14 cellular contexts compared by ENCODE assay signal in the genomic region with DNA sequence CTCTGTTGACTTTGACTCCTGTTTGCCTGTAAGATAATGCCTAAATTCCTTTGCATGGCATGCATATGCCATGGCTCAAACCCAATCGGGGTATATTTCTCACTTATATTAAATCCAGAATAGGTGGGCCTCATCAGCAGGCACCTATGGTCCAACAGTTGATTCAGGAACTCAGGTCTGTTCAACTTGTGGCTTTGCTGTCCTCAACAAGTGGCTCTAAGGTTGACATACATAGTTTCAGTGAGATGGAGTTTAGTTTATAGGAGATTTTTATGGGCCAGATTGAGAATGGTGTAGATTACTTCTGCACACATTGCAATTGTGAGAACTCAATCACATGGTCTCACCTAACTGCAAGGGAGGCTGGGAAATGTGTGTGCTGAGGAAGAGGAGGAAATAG. TPM values are rescaled to one million over a fixed set of nuclear protein-coding genes. Genes with fewer than 3 reads are reported as not detected.
DNase-seq lines count a peak whose midpoint lies in the region; ATAC-seq and TF ChIP-seq lines count a peak whose summit lies in the region.
"Had no signal": no experiment of that assay in that cellular context is flagged by ENCODE, and none has a peak within 500 bp of the region (broad histone marks: within the 10 kb centered on the region; RNA-seq: fewer than 3 reads in every experiment).

No MANE protein-coding gene starts in this region.

- H3K79me2 ChIP-seq in DND-41 (ENCODE audit: insufficient read depth, low read length) (peaks cover 31% of the 10 kb centered on the region), OCI-LY7 (ENCODE audit: insufficient read depth, low read depth, low read length) (no peaks in the 10 kb centered on the region)

- H3K36me3 ChIP-seq in DND-41 (ENCODE audit: insufficient read depth, low read length), result no peaks in the 10 kb centered on the region
- H3K36me3 ChIP-seq in OCI-LY7 (ENCODE audit: insufficient read depth, low read length), result no peaks in the 10 kb centered on the region

- no peaks in the 10 kb centered on the region for H3K9me2 ChIP-seq in OCI-LY7 (ENCODE audit: insufficient read depth, low read length)

- no peaks in the 10 kb centered on the region for H3K27me3 ChIP-seq in CD4-positive, alpha-beta T cell (ENCODE audit: control insufficient read depth, insufficient read depth, low read length)
- no peaks in the 10 kb centered on the region for H3K27me3 ChIP-seq in DND-41 (ENCODE audit: insufficient read depth, low read length, poor library complexity)

- no peaks in the 10 kb centered on the region for H3K36me3 Mint-ChIP-seq in CD4-positive, alpha-beta T cell (ENCODE audit: low read depth)
- no peaks in the 10 kb centered on the region for H3K36me3 Mint-ChIP-seq in naive thymus-derived CD8-positive, alpha-beta T cell
- H3K36me3 Mint-ChIP-seq: CD4-positive, CD25-positive, alpha-beta regulatory T cell had no signal

- CTCF ChIA-PET in CD4-positive, alpha-beta T cell (lab: Charles Lee), result no interaction called here
- CTCF ChIA-PET in OCI-LY7 (lab: Charles Lee; ENCODE audit: unreplicated experiment), result no interaction called here

- peaks cover 49% of the 10 kb centered on the region for H3K4me1 ChIP-seq in DND-41 (ENCODE audit: insufficient read depth, low read length)
- no peaks in the 10 kb centered on the region for H3K4me1 ChIP-seq in OCI-LY7 (ENCODE audit: insufficient read depth, low read length, poor library complexity, severe bottlenecking)

- H3K27me3 Mint-ChIP-seq in CD4-positive, alpha-beta T cell, result no peaks in the 10 kb centered on the region
- no peaks in the 10 kb centered on the region for H3K27me3 Mint-ChIP-seq in naive thymus-derived CD8-positive, alpha-beta T cell
- H3K27me3 Mint-ChIP-seq: CD4-positive, CD25-positive, alpha-beta regulatory T cell had no signal

- no peak for DNase-seq in CD4-positive, alpha-beta T cell
- DNase-seq in DND-41 (no peak), OCI-LY7 (ENCODE audit: low spot score) (no peak), activated T-cell treated with anti-CD3 and anti-CD28 coated beads for 4 hours (no peak), CD1c-positive myeloid dendritic cell (ENCODE audit: extremely low spot score) (no peak)
- DNase-seq in naive thymus-derived CD8-positive, alpha-beta T cell, result no peak
- DNase-seq: CD4-positive, CD25-positive, alpha-beta regulatory T cell; DMS79; EL; HCEC 1CT; IMR-90; KBM-7 had no signal

- no TSS peak for BruUV-seq in OCI-LY7 (replicated peaks; lab: Mats Ljungman, UMichigan)

- peaks cover 47% of the 10 kb centered on the region for H3K4me1 Mint-ChIP-seq in CD4-positive, alpha-beta T cell (ENCODE audit: low read depth)
- peaks cover 26 to 49% (median 42%) of the 10 kb centered on the region in 4 donors for H3K4me1 Mint-ChIP-seq in naive thymus-derived CD8-positive, alpha-beta T cell

- H3K4me2 ChIP-seq in DND-41 (ENCODE audit: insufficient read depth, low read length), result no peak overlapping the region
- no peak overlapping the region for H3K4me2 ChIP-seq in OCI-LY7 (ENCODE audit: low read length)
- H3K4me2 ChIP-seq: A549 had no signal

- no peak overlapping the region for H3K4me3 ChIP-seq in DND-41 (ENCODE audit: low read depth in 1 of 2, low read length in 2 of 2)
- H3K4me3 ChIP-seq in OCI-LY7 (ENCODE audit: low read depth, low read length, poor library complexity, severe bottlenecking), result no peak overlapping the region
- H3K4me3 ChIP-seq: A549 had no signal

- no peak overlapping the region for H3K9ac ChIP-seq in DND-41 (ENCODE audit: low read depth, low read length)

- no peak for ATAC-seq in CD4-positive, alpha-beta T cell (ENCODE audit: poor library complexity)
- ATAC-seq in DND-41 (ENCODE audit: insufficient read depth, low read depth), result no peak
- ATAC-seq in naive thymus-derived CD8-positive, alpha-beta T cell, result no peak
- ATAC-seq in GM18870 (IDR thresholded peaks at IDR 0.05; ENCODE audit: unreplicated experiment), result no peak
- ATAC-seq: A549 had no signal

- H3K27ac Mint-ChIP-seq in CD4-positive, alpha-beta T cell, result peak overlapping the region; percentile 4
- H3K27ac Mint-ChIP-seq in naive thymus-derived CD8-positive, alpha-beta T cell, result peak overlapping the region in 8 of 10 donors; percentile 4 to 51 (median 40)

- no peaks in the 10 kb centered on the region for H3K9me3 Mint-ChIP-seq in CD4-positive, alpha-beta T cell
- peaks cover 0 to 4% (median 0%) of the 10 kb centered on the region in 9 donors for H3K9me3 Mint-ChIP-seq in naive thymus-derived CD8-positive, alpha-beta T cell

- H4K20me1 ChIP-seq in DND-41 (ENCODE audit: insufficient read depth, low read length), result no peaks in the 10 kb centered on the region
- no peaks in the 10 kb centered on the region for H4K20me1 ChIP-seq in OCI-LY7 (ENCODE audit: insufficient read depth, low read length)

- TF ChIP-seq CTCF in CD4-positive, alpha-beta T cell (IDR thresholded peaks at IDR 0.05), result no peak
- no peak for TF ChIP-seq CTCF in DND-41 (IDR thresholded peaks at IDR 0.05; ENCODE audit: borderline replicate concordance, extremely low read depth, low read length, poor library complexity, severe bottlenecking)
- no peak for TF ChIP-seq CTCF in OCI-LY7 (conservative IDR thresholded peaks at IDR 0.05; ENCODE audit: low read length)

- H3K27ac ChIP-seq in CD4-positive, alpha-beta T cell (ENCODE audit: low read depth, low read length), result no peak overlapping the region
- H3K27ac ChIP-seq in DND-41 (ENCODE audit: low read length) (peak overlapping the region; percentile 20; the same call in 1 of the 2 replicates), OCI-LY7 (ENCODE audit: low read depth, low read length, poor library complexity, severe bottlenecking) (no peak overlapping the region)
- H3K27ac ChIP-seq: A549 had no signal

- H3K9me3 ChIP-seq in CD4-positive, alpha-beta T cell (ENCODE audit: control insufficient read depth, low read length), result no peaks in the 10 kb centered on the region
- no peaks in the 10 kb centered on the region for H3K9me3 ChIP-seq in DND-41 (ENCODE audit: insufficient read depth, low read length, severe bottlenecking)
- no peaks in the 10 kb centered on the region for H3K9me3 ChIP-seq in OCI-LY7 (ENCODE audit: low read length)
- H3K9me3 ChIP-seq: A549 had no signal

- POLR2A ChIA-PET in CD4-positive, alpha-beta T cell (lab: Charles Lee), result interaction anchor here (1.3 kb wide), 1 partner anchor 32 kb away, joined by 10 read pairs; the partner anchor contains the start of gene PTGER4
- POLR2A ChIA-PET in OCI-LY7 (lab: Charles Lee), result interaction anchor here (0.5 to 2.2 kb wide), 2 partner anchors 16 to 612 kb away, joined by 3 to 4 read pairs; no protein-coding TSS in a partner anchor
- POLR2A ChIA-PET in naive thymus-derived CD8-positive, alpha-beta T cell (lab: Charles Lee), result interaction anchor here (1.6 to 9.8 kb wide), 2 partner anchors 14 to 32 kb away, joined by 7 to 140 read pairs; partner anchors contain the start of gene PTGER4

- no peak overlapping the region for H3K4me3 Mint-ChIP-seq in CD4-positive, alpha-beta T cell
- no peak overlapping the region for H3K4me3 Mint-ChIP-seq in naive thymus-derived CD8-positive, alpha-beta T cell

- H2AFZ ChIP-seq in DND-41 (ENCODE audit: low read depth, low read length) (peak overlapping the region; percentile 2; the same call in 1 of the 2 replicates), OCI-LY7 (ENCODE audit: low read length) (0 out of 2 replicates have a peak overlapping the region, but pooled peaks have one; percentile 16)

- intact Hi-C loops in CD4-positive, alpha-beta T cell (cut with DNase I, micrococcal nuclease), result no loop called here
- intact Hi-C loops in OCI-LY7 (cut with micrococcal nuclease; ENCODE audit: unreplicated experiment), result no loop called here

RNA-seq across cellular contexts. Expression of gene PTGER4, which starts 31.6 kb away (rescaled TPM):
- total RNA-seq in CD4-positive, alpha-beta T cell, result 100 to 1,000 TPM; 352 to 356 TPM
- 1.4 and 2.0 TPM in 2 replicates for total RNA-seq in OCI-LY7 (2014; rRNA removed; shearing (Covaris generic))
- total RNA-seq in OCI-LY7 (2022), result 0.49 TPM in 1 of 2 replicates, not detected in the other
- 10 to 100 TPM; 28.2 to 30.7 TPM for total RNA-seq in naive thymus-derived CD8-positive, alpha-beta T cell
- 10 to 100 TPM; 36.0 to 43.8 (median 41.6) TPM for polyA plus RNA-seq in naive thymus-derived CD8-positive, alpha-beta T cell

Comparison
In these comparisons a context has a peak if more than half of its experiments do, and no peak if none do; other contexts are left out.
1. RNA of gene PTGER4, which starts 31.6 kb away (total RNA-seq): 352 to 356 TPM in CD4-positive, alpha-beta T cell and 28.2 to 30.7 TPM in naive thymus-derived CD8-positive, alpha-beta T cell; 0.49 to 2.0 TPM in OCI-LY7; every median in the first group is over 4 times any median in the second.